Comparison of ENCODE assay signal across 21 cellular contexts in genomic region chr12:6281081-6281809, GRCh38. TPM values are rescaled to one million over a fixed set of nuclear protein-coding genes. Genes with fewer than 3 reads are reported as not detected.
DNase-seq lines count a peak whose midpoint lies in the region; ATAC-seq and TF ChIP-seq lines count a peak whose summit lies in the region.
"Had no signal": no experiment of that assay in that cellular context is flagged by ENCODE, and none has a peak within 500 bp of the region (broad histone marks: within the 10 kb centered on the region; RNA-seq: fewer than 3 reads in every experiment).

No MANE protein-coding gene starts in this region.

- CTCF ChIA-PET in RWPE1 (lab: Yijun Ruan, JAX): interaction anchor here (4.2 kb wide), 1 partner anchor 86 kb away, joined by 15 read pairs; no protein-coding TSS in a partner anchor

- no peak overlapping the region for H3K4me3 ChIP-seq in thoracic aorta
- H3K4me3 ChIP-seq: GM23248, left ventricle myocardium inferior had no signal

- H3K4me1 ChIP-seq in thoracic aorta (ENCODE audit: control insufficient read depth in 1 of 2, low read depth in 2 of 2): peaks cover 24 to 42% of the 10 kb centered on the region in 2 donors

- POLR2A ChIA-PET in RWPE1 (lab: Yijun Ruan, JAX; ENCODE audit: low non-redundant PET): no interaction called here

- no peaks in the 10 kb centered on the region for H3K9me3 ChIP-seq in thoracic aorta
- H3K9me3 ChIP-seq: left ventricle myocardium inferior had no signal

- no peak for TF ChIP-seq CTCF in RWPE1 (conservative IDR thresholded peaks at IDR 0.05; ENCODE audit: low read depth)
- TF ChIP-seq CTCF in thoracic aorta (IDR thresholded peaks at IDR 0.05): no peak
- TF ChIP-seq CTCF in GM20000 (IDR thresholded peaks at IDR 0.05; ENCODE audit: extremely low read depth, missing control alignments): no peak

- no peaks in the 10 kb centered on the region for H3K36me3 ChIP-seq in thoracic aorta
- H3K36me3 ChIP-seq: left ventricle myocardium inferior had no signal

- ATAC-seq in thoracic aorta (ENCODE audit: insufficient number of reproducible peaks, low FRiP score, low read depth) (no peak), HG02623 (IDR thresholded peaks at IDR 0.05; ENCODE audit: unreplicated experiment) (no peak)
- ATAC-seq: activated CD8-positive, alpha-beta T cell treated with anti-CD3 and anti-CD28 coated beads for 36 hours; activated T-cell treated with anti-CD3 and anti-CD28 coated beads, Interleukin-2, amount 50 U/mL, for 72 hours; Right ventricle myocardium inferior; T-cell had no signal

- H3K27ac ChIP-seq in RWPE1 (peak overlapping the region; percentile 87), thoracic aorta (peak overlapping the region; percentile 78 to 84)

- DNase-seq in EH (ENCODE audit: low read depth) (peak; percentile 64), RWPE1 (ENCODE audit: low spot score) (no peak), iris pigment epithelial cell (ENCODE audit: low read depth) (peak; percentile 46), thoracic aorta (ENCODE audit: low spot score) (no peak), T-helper 9 cell (no peak), GM20000 (ENCODE audit: low spot score) (no peak)
- DNase-seq: activated CD8-positive, alpha-beta T cell treated with anti-CD3 and anti-CD28 coated beads for 36 hours; activated T-cell treated with anti-CD3 and anti-CD28 coated beads, Interleukin-2, amount 50 U/mL, for 72 hours; GM23248; KG1; left ventricle myocardium inferior; NCI-H2081 treated with DMSO at 0.1 percent for 48 hours; NCI-H510A; occipital lobe; stimulated activated CD4-positive, alpha-beta T cell treated with anti-CD3 and anti-CD28 coated beads, Interleukin-2, amount 100 ng/mL, for 24 hours; T-cell had no signal

- H3K27me3 ChIP-seq in thoracic aorta (replicated peaks; ENCODE audit: insufficient read depth): no peaks in the 10 kb centered on the region

RNA-seq across cellular contexts. Expression of gene PLEKHG6, which starts 29.2 kb away (rescaled TPM):
- total RNA-seq in thoracic aorta: under 1 TPM in 1 of 2 donors, not detected in 1; 0.78 TPM
- total RNA-seq: activated CD8-positive, alpha-beta T cell treated with anti-CD3 and anti-CD28 coated beads for 36 hours; activated T-cell treated with anti-CD3 and anti-CD28 coated beads, Interleukin-2, amount 50 U/mL, for 72 hours; B cell; dermis microvascular lymphatic vessel endothelial cell; glomerular endothelial cell; GM23248; occipital lobe had no signal

Comparison
In these comparisons a context has a peak if more than half of its experiments do, and no peak if none do; other contexts are left out.
1. DNase-seq: peak in EH (single experiment) and iris pigment epithelial cell (single experiment); none in RWPE1 (single experiment), thoracic aorta (single experiment), T-helper 9 cell (single experiment) and GM20000 (single experiment).